In genomic region chr1:116569776-116570357, GRCh38 we compare ENCODE assay signal across 8 cellular contexts. TPM values are rescaled to one million over a fixed set of nuclear protein-coding genes. Genes with fewer than 3 reads are reported as not detected.
DNase-seq lines count a peak whose midpoint lies in the region; ATAC-seq and TF ChIP-seq lines count a peak whose summit lies in the region.

No MANE protein-coding gene starts in this region.

- H3K27me3 Mint-ChIP-seq in activated naive CD4-positive, alpha-beta T cell treated with anti-CD3 and anti-CD28 coated beads for 36 hours (ENCODE audit: low read depth), result peaks cover 7% of the 10 kb centered on the region

- H3K4me3 Mint-ChIP-seq in activated naive CD4-positive, alpha-beta T cell treated with anti-CD3 and anti-CD28 coated beads for 36 hours, result peak overlapping the region; percentile 81

- no peak for TF ChIP-seq CTCF in RWPE1 (conservative IDR thresholded peaks at IDR 0.05; ENCODE audit: low read depth)

- H3K36me3 Mint-ChIP-seq in activated naive CD4-positive, alpha-beta T cell treated with anti-CD3 and anti-CD28 coated beads for 36 hours (ENCODE audit: low read depth), result peaks cover 1% of the 10 kb centered on the region

- CTCF ChIA-PET in activated naive CD4-positive, alpha-beta T cell treated with anti-CD3 and anti-CD28 coated beads for 36 hours (lab: Charles Lee), result interaction anchor here (0.6 to 1.5 kb wide), 4 partner anchors 26 to 630 kb away, joined by 3 to 7 read pairs (median 3); no protein-coding TSS in a partner anchor
- CTCF ChIA-PET in RWPE1 (lab: Yijun Ruan, JAX), result interaction anchor here (0.7 to 0.9 kb wide), 2 partner anchors 355 to 1246 kb away, joined by 4 to 8 read pairs; no protein-coding TSS in a partner anchor

- ATAC-seq in HG02588 (IDR thresholded peaks at IDR 0.05; ENCODE audit: unreplicated experiment), result no peak

- intact Hi-C loops in activated naive CD4-positive, alpha-beta T cell treated with anti-CD3 and anti-CD28 coated beads for 36 hours (cut with micrococcal nuclease), result loop anchor here (1.0 to 10.0 kb wide), 8 partner anchors 12 to 795 kb away; partner anchors contain the start of genes MAN1A2 and TTF2

- peaks cover 1% of the 10 kb centered on the region for H3K9me3 Mint-ChIP-seq in activated naive CD4-positive, alpha-beta T cell treated with anti-CD3 and anti-CD28 coated beads for 36 hours

- POLR2A ChIA-PET in RWPE1 (lab: Yijun Ruan, JAX; ENCODE audit: low non-redundant PET), result interaction anchor here (0.5 kb wide), 1 partner anchor 380 kb away, joined by 3 read pairs; no protein-coding TSS in a partner anchor

- peak overlapping the region; percentile 93 for H3K27ac ChIP-seq in RWPE1

- H3K4me1 Mint-ChIP-seq in activated naive CD4-positive, alpha-beta T cell treated with anti-CD3 and anti-CD28 coated beads for 36 hours (ENCODE audit: low read depth), result peaks cover 39% of the 10 kb centered on the region

- DNase-seq in activated naive CD4-positive, alpha-beta T cell treated with anti-CD3 and anti-CD28 coated beads for 36 hours, result peak; percentile 33
- DNase-seq in activated naive CD4-positive, alpha-beta T cell (lab: John Stamatoyannopoulos, UW), result no peak
- no peak for DNase-seq in RWPE1 (ENCODE audit: low spot score)
- peak; percentile 52 for DNase-seq in amniotic epithelial cell (ENCODE audit: low read depth)
- DNase-seq in iPS-NIHi11 (ENCODE audit: low spot score), result peak; percentile 28
- DNase-seq in stimulated activated CD4-positive, alpha-beta T cell treated with anti-CD3 and anti-CD28 coated beads, Interleukin-1b, Interleukin-23, amount 100 ng/mL, for 48 hours, result peak; percentile 27
- no peak for DNase-seq in AG08395 (ENCODE audit: low spot score)

- H3K27ac Mint-ChIP-seq in activated naive CD4-positive, alpha-beta T cell treated with anti-CD3 and anti-CD28 coated beads for 36 hours, result peak overlapping the region; percentile 22

RNA-seq across cellular contexts. Expression of gene CD58, which starts 1.0 kb away (rescaled TPM):
- 1 to 10 TPM; 3.9 to 4.2 TPM for total RNA-seq in activated naive CD4-positive, alpha-beta T cell treated with anti-CD3 and anti-CD28 coated beads for 36 hours

Comparison
In these comparisons a context has a peak if more than half of its experiments do, and no peak if none do; other contexts are left out.
1. DNase-seq: peak in activated naive CD4-positive, alpha-beta T cell treated with anti-CD3 and anti-CD28 coated beads for 36 hours (single experiment), amniotic epithelial cell (single experiment), iPS-NIHi11 (single experiment) and stimulated activated CD4-positive, alpha-beta T cell treated with anti-CD3 and anti-CD28 coated beads, Interleukin-1b, Interleukin-23, amount 100 ng/mL, for 48 hours (single experiment); none in activated naive CD4-positive, alpha-beta T cell (0 of 4), RWPE1 (single experiment) and AG08395 (single experiment).